20 cellular contexts compared by ENCODE assay signal in genomic region chr5:165086424-165086823, GRCh38.
DNase-seq lines count a peak whose midpoint lies in the region; ATAC-seq, FAIRE-seq and TF ChIP-seq lines count a peak whose summit lies in the region.
"Had no signal": no experiment of that assay in that cellular context is flagged by ENCODE, and none has a peak within 500 bp of the region (broad histone marks: within the 10 kb centered on the region; RNA-seq: fewer than 3 reads in every experiment).

No MANE protein-coding gene starts in this region.

- no peak overlapping the region for H4K91ac ChIP-seq in neuronal stem cell (ENCODE audit: low read depth, low read length, poor library complexity)

- H2AK5ac ChIP-seq in neuronal stem cell (ENCODE audit: low read depth, low read length), result no peak overlapping the region

- RAD21 ChIA-PET in GM12878 (lab: Charles Lee; ENCODE audit: unreplicated experiment), result no interaction called here

- H3K9ac ChIP-seq in GM12878 (ENCODE audit: control insufficient read depth, insufficient read depth, low read length) (no peak overlapping the region), neural cell (ENCODE audit: low read length) (no peak overlapping the region), neuronal stem cell (ENCODE audit: low read depth, low read length, poor library complexity) (no peak overlapping the region)
- H3K9ac ChIP-seq: KMS-11 had no signal

- 0% methylated on average over 2 of the region's 2 CpGs for WGBS in GM12878 (ENCODE audit: insufficient coverage, insufficient replicate concordance, low lambda C conversion rate, missing lambda C conversion rate)
- WGBS in neuronal stem cell (ENCODE audit: extremely low coverage in 2 of 2, insufficient read length in 2 of 2, insufficient replicate concordance in 1 of 2), 2 donors, result no CpG with 5 or more reads among the region's 2 CpGs

- H3K27me3 ChIP-seq in GM12878 (replicated peaks in 1 of 2; ENCODE audit: control insufficient read depth in 2 of 2, insufficient read depth in 2 of 2, low read length in 1 of 2) (no peaks in the 10 kb centered on the region), neural cell (ENCODE audit: insufficient read depth, low read depth, low read length) (no peaks in the 10 kb centered on the region), neuronal stem cell (ENCODE audit: control insufficient read depth in 3 of 3, insufficient read depth in 3 of 3, low read depth in 1 of 3, low read length in 3 of 3) (no peaks in the 10 kb centered on the region)
- H3K27me3 ChIP-seq: BE2C had no signal

- H3K4me2 ChIP-seq in GM12878 (ENCODE audit: control insufficient read depth, insufficient read depth) (no peak overlapping the region), neural cell (ENCODE audit: low read length) (no peak overlapping the region), neuronal stem cell (ENCODE audit: insufficient read depth, low read length, poor library complexity, severe bottlenecking) (no peak overlapping the region)
- H3K4me2 ChIP-seq: KMS-11 had no signal

- no peak overlapping the region for H3K27ac ChIP-seq in GM12878 (ENCODE audit: control insufficient read depth, insufficient read depth)
- no peak overlapping the region for H3K27ac ChIP-seq in neural cell (ENCODE audit: low read length)
- H3K27ac ChIP-seq in neuronal stem cell (replicated peaks; ENCODE audit: low read length), result no peak overlapping the region
- H3K27ac ChIP-seq: KMS-11 had no signal

- no peak overlapping the region for H2BK12ac ChIP-seq in neuronal stem cell (ENCODE audit: low read length)

- no peak for TF ChIP-seq CTCF in GM12878 (IDR thresholded peaks at IDR 0.05 in 2 of 3, conservative IDR thresholded peaks at IDR 0.05 in 1 of 3; ENCODE audit: control insufficient read depth in 2 of 3, extremely low read depth in 1 of 3, insufficient read depth in 1 of 3, low read depth in 3 of 3, low read length in 3 of 3)
- no peak for TF ChIP-seq CTCF in neural cell (IDR thresholded peaks at IDR 0.05; ENCODE audit: poor library complexity, severe bottlenecking)

- no peak for TF ChIP-seq POLR2A in GM12878 (IDR thresholded peaks at IDR 0.05; ENCODE audit: low read depth, low read length)

- TF ChIP-seq EP300 in GM12878 (IDR thresholded peaks at IDR 0.05; ENCODE audit: borderline replicate concordance in 1 of 2, control insufficient read depth in 1 of 2, low read depth in 2 of 2, low read length in 2 of 2) (no peak), neural cell (conservative IDR thresholded peaks at IDR 0.05; ENCODE audit: poor library complexity, severe bottlenecking) (peak; percentile 71)

- no peak overlapping the region for H2BK120ac ChIP-seq in neuronal stem cell (ENCODE audit: low read depth, low read length)

- CTCF ChIA-PET in GM12878 (lab: Yijun Ruan, JAX), result interaction anchor here (0.7 to 1.5 kb wide), 3 partner anchors 9 to 1780 kb away, joined by 4 to 5 read pairs (median 4); no protein-coding TSS in a partner anchor

- in situ Hi-C loops in GM12878 (cut with MboI), result no loop called here

- no peak overlapping the region for H3K4ac ChIP-seq in neuronal stem cell (ENCODE audit: low read length)

- H3F3A ChIP-seq in neural cell (ENCODE audit: insufficient read depth, low read length, poor library complexity, severe bottlenecking), result no peaks in the 10 kb centered on the region

- H3K36me3 ChIP-seq in GM12878 (ENCODE audit: control insufficient read depth in 2 of 2, insufficient read depth in 2 of 2, low read length in 1 of 2), result no peaks in the 10 kb centered on the region
- H3K36me3 ChIP-seq in neural cell (ENCODE audit: insufficient read depth, low read length), result no peaks in the 10 kb centered on the region
- no peaks in the 10 kb centered on the region for H3K36me3 ChIP-seq in neuronal stem cell (replicated peaks in 1 of 2; ENCODE audit: control insufficient read depth in 2 of 2, insufficient read depth in 2 of 2, low read length in 2 of 2)
- H3K36me3 ChIP-seq: BE2C had no signal

- no peak overlapping the region for H2BK5ac ChIP-seq in neuronal stem cell (ENCODE audit: low read length)

- no peak overlapping the region for H3K23ac ChIP-seq in neuronal stem cell (ENCODE audit: low read depth, low read length, poor library complexity)

- H4K8ac ChIP-seq in neuronal stem cell (ENCODE audit: low read depth, low read length), result no peak overlapping the region

- H3K79me1 ChIP-seq in neuronal stem cell (ENCODE audit: low read depth, low read length), result no peaks in the 10 kb centered on the region

- FAIRE-seq in GM12878 (lab: Jason Lieb, UNC), result no peak
- FAIRE-seq: A204.1, GM19239 had no signal

- no peaks in the 10 kb centered on the region for H4K20me1 ChIP-seq in GM12878 (ENCODE audit: control insufficient read depth, insufficient read depth)
- H4K20me1 ChIP-seq in neural cell (ENCODE audit: insufficient read depth), result no peaks in the 10 kb centered on the region

- POLR2A ChIA-PET in GM12878 (lab: Charles Lee), result interaction anchor here (0.8 kb wide), 1 partner anchor 51 kb away, joined by 3 read pairs; no protein-coding TSS in a partner anchor

- H2AFZ ChIP-seq in GM12878 (ENCODE audit: control insufficient read depth, low read depth, low read length), result no peak overlapping the region
- no peak overlapping the region for H2AFZ ChIP-seq in neural cell (ENCODE audit: low read depth, low read length)
- H2AFZ ChIP-seq in neuronal stem cell (ENCODE audit: low read length), result peak overlapping the region; percentile 15

- peak; percentile 38; the same call in 1 of the 3 replicates for ATAC-seq in GM12878
- ATAC-seq in HG02763 (IDR thresholded peaks at IDR 0.05; ENCODE audit: unreplicated experiment), result no peak
- ATAC-seq in HG03139 (IDR thresholded peaks at IDR 0.05; ENCODE audit: unreplicated experiment), result no peak
- no peak for ATAC-seq in GM19397 (IDR thresholded peaks at IDR 0.05; ENCODE audit: unreplicated experiment)

- H3K9me2 ChIP-seq in neural cell (ENCODE audit: insufficient read depth, low read length), result no peaks in the 10 kb centered on the region

- H3K14ac ChIP-seq in neuronal stem cell (ENCODE audit: low read length), result no peak overlapping the region

- TF ChIP-seq RAD21 in GM12878 (IDR thresholded peaks at IDR 0.05; ENCODE audit: insufficient read depth, low read depth, low read length) (no peak), neural cell (conservative IDR thresholded peaks at IDR 0.05) (no peak)

- H3K4me3 ChIP-seq in GM12878 (no peak overlapping the region), neural cell (ENCODE audit: low read length) (no peak overlapping the region), neuronal stem cell (ENCODE audit: low read length in 2 of 2) (no peak overlapping the region)

- H3K4me1 ChIP-seq in GM12878 (ENCODE audit: control insufficient read depth, insufficient read depth, low read length) (no peaks in the 10 kb centered on the region), neuronal stem cell (ENCODE audit: control insufficient read depth in 2 of 2, insufficient read depth in 1 of 2, low read depth in 1 of 2, low read length in 2 of 2) (peaks cover 3 to 33% of the 10 kb centered on the region in 2 donors)
- H3K4me1 ChIP-seq: BE2C, Caco-2 had no signal

- DNase-seq in GM12878 (ENCODE audit: low read depth, low spot score) (no peak), neuronal stem cell (ENCODE audit: low spot score) (no peak)
- DNase-seq: ACHN; BE2C; C1 segment of cervical spinal cord; Caco-2; CD4-positive, CD25-positive, alpha-beta regulatory T cell; CD8-positive, alpha-beta memory T cell; DMS153; DMS79 treated with DMSO at 0.1 percent for 48 hours; GF-D8; GOT3; H7 had no signal

- H3K9me3 ChIP-seq in GM12878 (replicated peaks; ENCODE audit: control insufficient read depth, insufficient read depth, low read length) (no peaks in the 10 kb centered on the region), neural cell (ENCODE audit: low read length) (no peaks in the 10 kb centered on the region), neuronal stem cell (replicated peaks in 1 of 2; ENCODE audit: control insufficient read depth in 2 of 2, insufficient read depth in 1 of 2, low read depth in 1 of 2, low read length in 2 of 2) (no peaks in the 10 kb centered on the region)
- H3K9me3 ChIP-seq: BE2C, Caco-2 had no signal

- SMC1A ChIA-PET in GM12878 (lab: Charles Lee; ENCODE audit: uncharacterized antibody, unreplicated experiment), result interaction anchor here (1.4 to 1.5 kb wide), 2 partner anchors 22 to 55 kb away, joined by 4 read pairs; no protein-coding TSS in a partner anchor

- intact Hi-C loops in GM12878 (cut with micrococcal nuclease; ENCODE audit: unreplicated experiment), result no loop called here

- H2BK15ac ChIP-seq in neuronal stem cell (ENCODE audit: low read length), result no peak overlapping the region

- H3K18ac ChIP-seq in neuronal stem cell (ENCODE audit: low read length), result no peak overlapping the region

- BruUV-seq in GM12878 (replicated peaks; lab: Mats Ljungman, UMichigan), result no TSS peak

- no peaks in the 10 kb centered on the region for H3K79me2 ChIP-seq in GM12878 (ENCODE audit: control insufficient read depth, insufficient read depth, low read length)
- H3K79me2 ChIP-seq in neural cell (replicated peaks; ENCODE audit: insufficient read depth, low read length), result no peaks in the 10 kb centered on the region

TF ChIP-seq in GM12878, 131 proteins besides CTCF, POLR2A, EP300 and RAD21 (continues in another document):
- TF ChIP-seq EZH2 (IDR thresholded peaks at IDR 0.05; ENCODE audit: borderline replicate concordance, control insufficient read depth, low read depth, low read length) (no peak), ZNF384 (IDR thresholded peaks at IDR 0.05; ENCODE audit: borderline replicate concordance, low read depth, low read length) (no peak)

TF ChIP-seq in neural cell, 6 proteins besides CTCF, POLR2A, EP300 and RAD21 (continues in another document):
- TF ChIP-seq POLR2AphosphoS5 (IDR thresholded peaks at IDR 0.05) (peak; percentile 81), TAF1 (IDR thresholded peaks at IDR 0.05; ENCODE audit: low read depth) (no peak)
